Comparison of ENCODE assay signal across 25 cellular contexts in the genomic region with DNA sequence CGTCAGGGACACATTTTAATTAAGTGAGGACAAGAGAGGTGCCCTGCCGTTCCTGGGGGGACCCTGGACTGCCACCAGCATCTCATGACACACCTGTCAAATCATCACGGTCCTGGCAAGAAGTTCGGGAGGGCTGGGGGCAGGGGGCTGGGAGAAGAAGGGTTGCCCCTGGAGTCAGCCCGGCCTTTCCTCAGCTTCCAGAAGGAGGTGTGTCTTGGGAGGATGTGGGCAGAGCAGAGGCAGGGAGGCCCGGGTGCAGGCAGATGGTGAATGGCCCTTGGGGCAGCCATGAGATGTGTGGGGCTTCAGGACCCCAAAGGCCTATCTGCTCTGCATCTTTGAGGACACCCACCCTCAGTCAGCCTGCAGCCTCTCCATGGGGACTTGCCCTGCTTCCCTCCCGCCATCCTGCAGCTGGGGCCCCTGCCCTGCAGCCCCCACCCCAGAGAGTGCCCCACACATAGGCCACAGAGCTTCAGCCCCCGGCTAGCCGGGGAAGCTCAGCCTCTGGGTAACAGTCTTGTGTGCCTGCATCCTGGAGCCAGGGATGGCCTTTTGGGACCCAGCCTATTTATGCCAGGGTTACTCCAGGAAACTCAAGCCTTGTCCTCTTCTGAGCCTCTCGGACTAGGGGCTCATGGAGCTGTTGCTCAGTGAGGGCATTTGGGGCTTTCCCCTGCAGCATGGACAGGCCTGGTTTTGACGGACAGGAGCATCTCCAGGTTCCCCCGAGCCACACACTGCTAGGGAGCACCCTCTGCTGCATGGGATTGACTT.
A peak's percentile ranks its signal among the peaks of the same experiment; 100 is the strongest.
DNase-seq lines count a peak whose midpoint lies in the region; TF ChIP-seq lines count a peak whose summit lies in the region.
"Had no signal": no experiment of that assay in that cellular context is flagged by ENCODE, and none has a peak within 500 bp of the region (broad histone marks: within the 10 kb centered on the region; RNA-seq: fewer than 3 reads in every experiment).

No MANE protein-coding gene starts in this region.

- intact Hi-C loops in activated naive CD4-positive, alpha-beta T cell treated with anti-CD3 and anti-CD28 coated beads for 36 hours (cut with micrococcal nuclease) = no loop called here
- intact Hi-C loops in prostate gland (cut with DNase I) = no loop called here

- no peaks in the 10 kb centered on the region for H4K20me1 ChIP-seq in neural progenitor cell (ENCODE audit: low read depth)

- H3K36me3 ChIP-seq in neural progenitor cell = no peaks in the 10 kb centered on the region
- no peaks in the 10 kb centered on the region for H3K36me3 ChIP-seq in prostate gland
- H3K36me3 ChIP-seq: BE2C, esophagus muscularis mucosa, heart right ventricle, pancreas had no signal

- no peak for DNase-seq in activated naive CD4-positive, alpha-beta T cell treated with anti-CD3 and anti-CD28 coated beads for 36 hours
- peak; percentile 64 for DNase-seq in coronary artery (ENCODE audit: low spot score)
- no peak for DNase-seq in neural progenitor cell (ENCODE audit: low spot score)
- peak; percentile 33 for DNase-seq in ureter (ENCODE audit: low spot score)
- DNase-seq in prostate gland (ENCODE audit: low spot score) = no peak
- DNase-seq in immature natural killer cell = no peak
- DNase-seq: activated CD4-positive, alpha-beta T cell treated with anti-CD3 and anti-CD28 coated beads, Interleukin-2, amount 10 ng/mL, durations not matched to agents 24 days and 14 days; activated naive CD8-positive, alpha-beta T cell treated with anti-CD3 and anti-CD28 coated beads, Interleukin-2, amount 50 U/mL, for 24 hours; BE2C; central memory CD4-positive, alpha-beta T cell; dermis blood vessel endothelial cell; DMS 273 treated with DMSO at 0.1 percent for 48 hours; foreskin fibroblast; heart right ventricle; natural killer cell; NCI-H1048; NCI-H446 treated with DMSO at 0.1 percent for 48 hours; stimulated activated CD4-positive, alpha-beta T cell treated with anti-CD3 and anti-CD28 coated beads, Interleukin-1b, Interleukin-23, amount 100 ng/mL, for 48 hours; SW 1271 had no signal

- H3K4me1 ChIP-seq in neural progenitor cell = peaks cover 3% of the 10 kb centered on the region
- H3K4me1 ChIP-seq in prostate gland (replicated peaks) = no peaks in the 10 kb centered on the region
- H3K4me1 ChIP-seq: pancreas had no signal

- no peak for TF ChIP-seq CTCF in coronary artery (IDR thresholded peaks at IDR 0.05)
- TF ChIP-seq CTCF in neural progenitor cell (IDR thresholded peaks at IDR 0.05) = no peak
- TF ChIP-seq CTCF in prostate gland (IDR thresholded peaks at IDR 0.05) = no peak

- no peak for TF ChIP-seq POLR2A in prostate gland (IDR thresholded peaks at IDR 0.05)

- no peak overlapping the region for H3K4me3 Mint-ChIP-seq in activated naive CD4-positive, alpha-beta T cell treated with anti-CD3 and anti-CD28 coated beads, Interleukin-2, amount 50 U/mL, for 24 hours
- H3K4me3 Mint-ChIP-seq in activated naive CD4-positive, alpha-beta T cell treated with anti-CD3 and anti-CD28 coated beads for 36 hours = no peak overlapping the region
- H3K4me3 Mint-ChIP-seq in neural progenitor cell (no peak overlapping the region), immature natural killer cell (no peak overlapping the region)
- H3K4me3 Mint-ChIP-seq: activated CD4-positive, alpha-beta T cell treated with anti-CD3 and anti-CD28 coated beads, Interleukin-2, amount 10 ng/mL, durations not matched to agents 24 days and 14 days; activated naive CD8-positive, alpha-beta T cell treated with anti-CD3 and anti-CD28 coated beads, Interleukin-2, amount 50 U/mL, for 24 hours; natural killer cell; stimulated activated naive CD8-positive, alpha-beta T cell treated with anti-CD3 and anti-CD28 coated beads, Interleukin-15, amount 100 ng/mL, for 72 hours had no signal

- no peaks in the 10 kb centered on the region for H3K27me3 ChIP-seq in neural progenitor cell
- H3K27me3 ChIP-seq in prostate gland (replicated peaks; ENCODE audit: insufficient read depth) = peaks cover 18% of the 10 kb centered on the region
- H3K27me3 ChIP-seq: BE2C, pancreas had no signal

- no peaks in the 10 kb centered on the region for H3F3A ChIP-seq in neural progenitor cell (ENCODE audit: low read depth)

- H3K79me2 ChIP-seq in neural progenitor cell (ENCODE audit: low read depth) = no peaks in the 10 kb centered on the region

- no peak overlapping the region for H2AFZ ChIP-seq in neural progenitor cell (replicated peaks)

- peaks cover 2% of the 10 kb centered on the region for H3K27me3 Mint-ChIP-seq in activated naive CD4-positive, alpha-beta T cell treated with anti-CD3 and anti-CD28 coated beads, Interleukin-2, amount 50 U/mL, for 24 hours
- peaks cover 4% of the 10 kb centered on the region for H3K27me3 Mint-ChIP-seq in activated naive CD4-positive, alpha-beta T cell treated with anti-CD3 and anti-CD28 coated beads for 36 hours (ENCODE audit: low read depth)
- H3K27me3 Mint-ChIP-seq in neural progenitor cell (ENCODE audit: insufficient read depth, low read depth) = peaks cover 3% of the 10 kb centered on the region
- peaks cover 0 to 1% (median 1%) of the 10 kb centered on the region in 3 donors for H3K27me3 Mint-ChIP-seq in immature natural killer cell (ENCODE audit: low read depth in 3 of 3)
- H3K27me3 Mint-ChIP-seq: activated CD4-positive, alpha-beta T cell treated with anti-CD3 and anti-CD28 coated beads, Interleukin-2, amount 10 ng/mL, durations not matched to agents 24 days and 14 days; stimulated activated naive CD8-positive, alpha-beta T cell treated with anti-CD3 and anti-CD28 coated beads, Interleukin-15, amount 100 ng/mL, for 72 hours had no signal

- H3K4me3 ChIP-seq in coronary artery = no peak overlapping the region
- H3K4me3 ChIP-seq in neural progenitor cell = no peak overlapping the region
- H3K4me3 ChIP-seq in prostate gland = no peak overlapping the region
- H3K4me3 ChIP-seq: esophagus muscularis mucosa, heart right ventricle, lung, pancreas, smooth muscle cell had no signal

- CTCF ChIA-PET in activated naive CD4-positive, alpha-beta T cell treated with anti-CD3 and anti-CD28 coated beads for 36 hours (lab: Charles Lee) = no interaction called here

- H3K27ac ChIP-seq in coronary artery (no peak overlapping the region), neural progenitor cell (no peak overlapping the region), prostate gland (no peak overlapping the region)
- H3K27ac ChIP-seq: esophagus muscularis mucosa, heart right ventricle, pancreas had no signal

- no peaks in the 10 kb centered on the region for H3K4me1 Mint-ChIP-seq in activated naive CD4-positive, alpha-beta T cell treated with anti-CD3 and anti-CD28 coated beads, Interleukin-2, amount 50 U/mL, for 24 hours
- peaks cover 2% of the 10 kb centered on the region for H3K4me1 Mint-ChIP-seq in activated naive CD4-positive, alpha-beta T cell treated with anti-CD3 and anti-CD28 coated beads for 36 hours (ENCODE audit: low read depth)
- H3K4me1 Mint-ChIP-seq in neural progenitor cell = peaks cover 5% of the 10 kb centered on the region
- no peaks in the 10 kb centered on the region for H3K4me1 Mint-ChIP-seq in immature natural killer cell
- H3K4me1 Mint-ChIP-seq: activated CD4-positive, alpha-beta T cell treated with anti-CD3 and anti-CD28 coated beads, Interleukin-2, amount 10 ng/mL, durations not matched to agents 24 days and 14 days; activated naive CD8-positive, alpha-beta T cell treated with anti-CD3 and anti-CD28 coated beads, Interleukin-2, amount 50 U/mL, for 24 hours; natural killer cell; stimulated activated naive CD8-positive, alpha-beta T cell treated with anti-CD3 and anti-CD28 coated beads, Interleukin-15, amount 100 ng/mL, for 72 hours had no signal

- WGBS in prostate gland = 75% methylated on average over 12 of the region's 12 CpGs

- H3K4me2 ChIP-seq in neural progenitor cell = no peak overlapping the region
- H3K4me2 ChIP-seq: smooth muscle cell had no signal

- H3K9ac ChIP-seq in neural progenitor cell = no peak overlapping the region

- H3K9me3 Mint-ChIP-seq in activated naive CD4-positive, alpha-beta T cell treated with anti-CD3 and anti-CD28 coated beads, Interleukin-2, amount 50 U/mL, for 24 hours = no peaks in the 10 kb centered on the region
- no peaks in the 10 kb centered on the region for H3K9me3 Mint-ChIP-seq in activated naive CD4-positive, alpha-beta T cell treated with anti-CD3 and anti-CD28 coated beads for 36 hours
- no peaks in the 10 kb centered on the region for H3K9me3 Mint-ChIP-seq in neural progenitor cell
- no peaks in the 10 kb centered on the region for H3K9me3 Mint-ChIP-seq in immature natural killer cell
- H3K9me3 Mint-ChIP-seq: activated CD4-positive, alpha-beta T cell treated with anti-CD3 and anti-CD28 coated beads, Interleukin-2, amount 10 ng/mL, durations not matched to agents 24 days and 14 days; activated naive CD8-positive, alpha-beta T cell treated with anti-CD3 and anti-CD28 coated beads, Interleukin-2, amount 50 U/mL, for 24 hours; natural killer cell; stimulated activated naive CD8-positive, alpha-beta T cell treated with anti-CD3 and anti-CD28 coated beads, Interleukin-15, amount 100 ng/mL, for 72 hours had no signal

- no peaks in the 10 kb centered on the region for H3K9me3 ChIP-seq in neural progenitor cell (ENCODE audit: low read depth)
- no peaks in the 10 kb centered on the region for H3K9me3 ChIP-seq in prostate gland
- H3K9me3 ChIP-seq: BE2C, esophagus muscularis mucosa, pancreas had no signal

- H3K27ac Mint-ChIP-seq in activated naive CD4-positive, alpha-beta T cell treated with anti-CD3 and anti-CD28 coated beads, Interleukin-2, amount 50 U/mL, for 24 hours = peak overlapping the region; percentile 46
- H3K27ac Mint-ChIP-seq in activated naive CD4-positive, alpha-beta T cell treated with anti-CD3 and anti-CD28 coated beads for 36 hours = no peak overlapping the region
- H3K27ac Mint-ChIP-seq in neural progenitor cell (peak overlapping the region; percentile 29), immature natural killer cell (no peak overlapping the region)
- H3K27ac Mint-ChIP-seq: activated CD4-positive, alpha-beta T cell treated with anti-CD3 and anti-CD28 coated beads, Interleukin-2, amount 10 ng/mL, durations not matched to agents 24 days and 14 days; activated naive CD8-positive, alpha-beta T cell treated with anti-CD3 and anti-CD28 coated beads, Interleukin-2, amount 50 U/mL, for 24 hours; natural killer cell had no signal

- H3K36me3 Mint-ChIP-seq in activated naive CD4-positive, alpha-beta T cell treated with anti-CD3 and anti-CD28 coated beads, Interleukin-2, amount 50 U/mL, for 24 hours = no peaks in the 10 kb centered on the region
- no peaks in the 10 kb centered on the region for H3K36me3 Mint-ChIP-seq in activated naive CD4-positive, alpha-beta T cell treated with anti-CD3 and anti-CD28 coated beads for 36 hours (ENCODE audit: low read depth)
- H3K36me3 Mint-ChIP-seq in neural progenitor cell (no peaks in the 10 kb centered on the region), immature natural killer cell (no peaks in the 10 kb centered on the region)
- H3K36me3 Mint-ChIP-seq: natural killer cell had no signal

Comparison
In these comparisons a context has a peak if more than half of its experiments do, and no peak if none do; other contexts are left out.
1. H3K27ac Mint-ChIP-seq: peak in activated naive CD4-positive, alpha-beta T cell treated with anti-CD3 and anti-CD28 coated beads, Interleukin-2, amount 50 U/mL, for 24 hours (single experiment) and neural progenitor cell (single experiment); none in activated naive CD4-positive, alpha-beta T cell treated with anti-CD3 and anti-CD28 coated beads for 36 hours (single experiment) and immature natural killer cell (0 of 6).
2. DNase-seq: peak in coronary artery (single experiment) and ureter (single experiment); none in activated naive CD4-positive, alpha-beta T cell treated with anti-CD3 and anti-CD28 coated beads for 36 hours (single experiment), neural progenitor cell (single experiment), prostate gland (single experiment) and immature natural killer cell (0 of 3).